19 cellular contexts compared by ENCODE assay signal in genomic region chr10:86169066-86169465, GRCh38.
A peak's percentile ranks its signal among the peaks of the same experiment; 100 is the strongest.
DNase-seq lines count a peak whose midpoint lies in the region; ATAC-seq, FAIRE-seq and TF ChIP-seq lines count a peak whose summit lies in the region.
"Had no signal": no experiment of that assay in that cellular context is flagged by ENCODE, and none has a peak within 500 bp of the region (broad histone marks: within the 10 kb centered on the region; RNA-seq: fewer than 3 reads in every experiment).

No MANE protein-coding gene starts in this region.

- no peak overlapping the region for H2BK15ac ChIP-seq in mesendoderm (replicated peaks; ENCODE audit: low read depth)

- H3K27me3 Mint-ChIP-seq in activated naive CD4-positive, alpha-beta T cell treated with anti-CD3 and anti-CD28 coated beads, Interleukin-2, amount 10 ng/mL, durations not matched to agents 7 days and 5 days: peaks cover 22% of the 10 kb centered on the region

- no peak overlapping the region for H3K4ac ChIP-seq in mesendoderm (ENCODE audit: low read depth, low read length)

- no peak overlapping the region for H4K5ac ChIP-seq in mesendoderm (ENCODE audit: low read length)

- no peaks in the 10 kb centered on the region for H3K79me2 ChIP-seq in mesendoderm (ENCODE audit: control insufficient read depth, insufficient read depth, low read length)

- H3K4me2 ChIP-seq in mesendoderm (ENCODE audit: low read length): no peak overlapping the region
- H3K4me2 ChIP-seq: GM23338 had no signal

- intact Hi-C loops in posterior vena cava (cut with DNase I): no loop called here

- no peaks in the 10 kb centered on the region for H3K9me3 Mint-ChIP-seq in activated naive CD4-positive, alpha-beta T cell treated with anti-CD3 and anti-CD28 coated beads, Interleukin-2, amount 10 ng/mL, durations not matched to agents 7 days and 5 days
- H3K9me3 Mint-ChIP-seq: CD4-positive, alpha-beta memory T cell; GM23338 had no signal

- H3K23ac ChIP-seq in mesendoderm (ENCODE audit: low read length): no peak overlapping the region

- H3K36me3 Mint-ChIP-seq in activated naive CD4-positive, alpha-beta T cell treated with anti-CD3 and anti-CD28 coated beads, Interleukin-2, amount 10 ng/mL, durations not matched to agents 7 days and 5 days: no peaks in the 10 kb centered on the region
- H3K36me3 Mint-ChIP-seq: CD14-positive monocyte; CD4-positive, alpha-beta memory T cell had no signal

- no peak overlapping the region for H3K4me3 Mint-ChIP-seq in activated naive CD4-positive, alpha-beta T cell treated with anti-CD3 and anti-CD28 coated beads, Interleukin-2, amount 10 ng/mL, durations not matched to agents 7 days and 5 days
- H3K4me3 Mint-ChIP-seq: CD14-positive monocyte; CD4-positive, alpha-beta memory T cell; GM23338 had no signal

- no peak overlapping the region for H2BK5ac ChIP-seq in mesendoderm (ENCODE audit: low read length)

- TF ChIP-seq CTCF in bronchial epithelial cell (IDR thresholded peaks at IDR 0.05; ENCODE audit: insufficient read depth, low read length, severe bottlenecking): no peak

- no peak for ATAC-seq in GM19455 (IDR thresholded peaks at IDR 0.05; ENCODE audit: unreplicated experiment)
- ATAC-seq: GM23338 had no signal

- FAIRE-seq in bronchial epithelial cell (lab: Jason Lieb, UNC): peak; percentile 28
- FAIRE-seq: GM12892, GM18507, H54 had no signal

- no peaks in the 10 kb centered on the region for H3K4me1 ChIP-seq in mesendoderm (ENCODE audit: control insufficient read depth, low read depth, low read length)

- CTCF ChIA-PET in activated naive CD4-positive, alpha-beta T cell treated with anti-CD3 and anti-CD28 coated beads, Interleukin-2, amount 10 ng/mL, durations not matched to agents 7 days and 5 days (lab: Charles Lee): no interaction called here

- H3K9ac ChIP-seq in mesendoderm (ENCODE audit: low read length): no peak overlapping the region
- H3K9ac ChIP-seq: BLaER1 had no signal

- no peak overlapping the region for H3K4me3 ChIP-seq in bronchial epithelial cell (ENCODE audit: low read depth, low read length)
- H3K4me3 ChIP-seq in mesendoderm (ENCODE audit: low read length): no peak overlapping the region
- H3K4me3 ChIP-seq: BLaER1, GM23338 had no signal

- H2BK120ac ChIP-seq in mesendoderm (ENCODE audit: low read depth, low read length): no peak overlapping the region

- no peak overlapping the region for H3K56ac ChIP-seq in mesendoderm (ENCODE audit: low read length)

- H4K8ac ChIP-seq in mesendoderm (ENCODE audit: low read depth, low read length): no peak overlapping the region

- H2AK5ac ChIP-seq in mesendoderm (ENCODE audit: low read length): no peak overlapping the region

- no peaks in the 10 kb centered on the region for H3K4me1 Mint-ChIP-seq in activated naive CD4-positive, alpha-beta T cell treated with anti-CD3 and anti-CD28 coated beads, Interleukin-2, amount 10 ng/mL, durations not matched to agents 7 days and 5 days
- H3K4me1 Mint-ChIP-seq: CD4-positive, alpha-beta memory T cell; GM23338 had no signal

- peak; percentile 5 for DNase-seq in activated naive CD4-positive, alpha-beta T cell treated with anti-CD3 and anti-CD28 coated beads, Interleukin-2, amount 10 ng/mL, durations not matched to agents 7 days and 5 days
- no peak for DNase-seq in activated naive CD4-positive, alpha-beta T cell (lab: John Stamatoyannopoulos, UW)
- DNase-seq in bronchial epithelial cell (ENCODE audit: low read depth): no peak
- DNase-seq in posterior vena cava (ENCODE audit: low spot score): peak; percentile 44
- no peak for DNase-seq in mesendoderm
- DNase-seq in stimulated activated CD4-positive, alpha-beta T cell treated with anti-CD3 and anti-CD28 coated beads, Interleukin-15, amount 100 ng/mL, for 24 hours: no peak
- DNase-seq: 8988T; CD4-positive, alpha-beta memory T cell; DMS153; DMS79; GDM1; HCEC 1CT had no signal

- no peak overlapping the region for H3K18ac ChIP-seq in mesendoderm (ENCODE audit: low read length)

- H3K79me1 ChIP-seq in mesendoderm (ENCODE audit: low read length): no peaks in the 10 kb centered on the region

- no CpG with 5 or more reads among the region's 4 CpGs for WGBS in mesendoderm (ENCODE audit: extremely low coverage, insufficient coverage, low lambda C conversion rate)

- H3K27ac Mint-ChIP-seq in activated naive CD4-positive, alpha-beta T cell treated with anti-CD3 and anti-CD28 coated beads, Interleukin-2, amount 10 ng/mL, durations not matched to agents 7 days and 5 days: no peak overlapping the region
- H3K27ac Mint-ChIP-seq: CD14-positive monocyte; CD4-positive, alpha-beta memory T cell; GM23338 had no signal

- H3K27ac ChIP-seq in mesendoderm (ENCODE audit: low read depth, low read length): no peak overlapping the region
- H3K27ac ChIP-seq: BLaER1 had no signal

- H3K36me3 ChIP-seq in bronchial epithelial cell (ENCODE audit: control insufficient read depth, insufficient read depth, low read length): no peaks in the 10 kb centered on the region
- H3K36me3 ChIP-seq in mesendoderm (ENCODE audit: control insufficient read depth, insufficient read depth, low read length): no peaks in the 10 kb centered on the region
- H3K36me3 ChIP-seq: BLaER1 had no signal

- H3K27me3 ChIP-seq in bronchial epithelial cell (ENCODE audit: control insufficient read depth, insufficient read depth, low read length): no peaks in the 10 kb centered on the region
- no peaks in the 10 kb centered on the region for H3K27me3 ChIP-seq in mesendoderm (ENCODE audit: insufficient read depth, low read length, poor library complexity)
- H3K27me3 ChIP-seq: BLaER1 had no signal

Comparison
In these comparisons a context has a peak if more than half of its experiments do, and no peak if none do; other contexts are left out.
1. DNase-seq: peak in activated naive CD4-positive, alpha-beta T cell treated with anti-CD3 and anti-CD28 coated beads, Interleukin-2, amount 10 ng/mL, durations not matched to agents 7 days and 5 days (single experiment) and posterior vena cava (single experiment); none in activated naive CD4-positive, alpha-beta T cell (0 of 4), bronchial epithelial cell (single experiment), mesendoderm (single experiment) and stimulated activated CD4-positive, alpha-beta T cell treated with anti-CD3 and anti-CD28 coated beads, Interleukin-15, amount 100 ng/mL, for 24 hours (single experiment).